Comparison of ENCODE assay signal across 31 cellular contexts in genomic region chr1:57879700-57880099, GRCh38.
"Had no signal": no experiment of that assay in that cellular context is flagged by ENCODE, and none has a peak within 500 bp of the region (broad histone marks: within the 10 kb centered on the region; RNA-seq: fewer than 3 reads in every experiment).

No MANE protein-coding gene starts in this region.

- H3K4me1 ChIP-seq: body of pancreas, breast epithelium had no signal

- H3K36me3 Mint-ChIP-seq: activated CD4-positive, alpha-beta memory T cell treated with anti-CD3 and anti-CD28 coated beads for 36 hours; activated naive CD4-positive, alpha-beta T cell treated with anti-CD3 and anti-CD28 coated beads, Interleukin-2, amount 10 ng/mL, durations not matched to agents 7 days and 5 days; activated naive CD4-positive, alpha-beta T cell treated with anti-CD3 and anti-CD28 coated beads, Interleukin-2, amount 50 U/mL, for 24 hours; activated naive CD8-positive, alpha-beta T cell; activated naive CD8-positive, alpha-beta T cell treated with anti-CD3 and anti-CD28 coated beads, Interleukin-2, amount 10 ng/mL, durations not matched to agents 7 days and 5 days had no signal

- H3K4me3 Mint-ChIP-seq: activated B cell treated with CpG ODN at 0.5 μM for 24 hours; activated CD4-positive, alpha-beta memory T cell treated with anti-CD3 and anti-CD28 coated beads for 36 hours; activated CD4-positive, alpha-beta T cell treated with anti-CD3 and anti-CD28 coated beads, Interleukin-2, amount 10 ng/mL, durations not matched to agents 24 days and 14 days; activated CD8-positive, alpha-beta T cell treated with anti-CD3 and anti-CD28 coated beads for 36 hours; activated naive CD4-positive, alpha-beta T cell treated with anti-CD3 and anti-CD28 coated beads, Interleukin-2, amount 10 ng/mL, durations not matched to agents 7 days and 5 days; activated naive CD4-positive, alpha-beta T cell treated with anti-CD3 and anti-CD28 coated beads, Interleukin-2, amount 50 U/mL, for 24 hours; activated naive CD8-positive, alpha-beta T cell; activated naive CD8-positive, alpha-beta T cell treated with anti-CD3 and anti-CD28 coated beads, Interleukin-2, amount 10 ng/mL, durations not matched to agents 7 days and 5 days; activated naive CD8-positive, alpha-beta T cell treated with anti-CD3 and anti-CD28 coated beads, Interleukin-2, amount 50 U/mL, for 24 hours; activated T-cell treated with anti-CD3 and anti-CD28 coated beads, Interleukin-2, amount 50 U/mL, for 24 hours; T-helper 1 cell treated with Interleukin-12 subunit alpha and Interleukin-12 subunit beta and Interleukin-4 antibody, amounts not matched to agents 30 μg/mL and 1 μg/mL, for 36 hours; T-helper 2 cell treated with Interferon-gamma antibody and Interleukin-4, amounts not matched to agents 5 μg/mL and 100 μg/mL, for 36 hours had no signal

- H3K9me3 ChIP-seq: body of pancreas, breast epithelium had no signal

- ATAC-seq: activated CD8-positive, alpha-beta T cell treated with anti-CD3 and anti-CD28 coated beads for 36 hours; activated naive CD8-positive, alpha-beta T cell treated with anti-CD3 and anti-CD28 coated beads, Interleukin-2, amount 50 U/mL, for 24 hours; body of pancreas had no signal

- H3K4me1 Mint-ChIP-seq: activated B cell treated with CpG ODN at 0.5 μM for 24 hours; activated CD4-positive, alpha-beta T cell treated with anti-CD3 and anti-CD28 coated beads, Interleukin-2, amount 10 ng/mL, durations not matched to agents 24 days and 14 days; activated naive CD4-positive, alpha-beta T cell treated with anti-CD3 and anti-CD28 coated beads, Interleukin-2, amount 10 ng/mL, durations not matched to agents 7 days and 5 days; activated naive CD4-positive, alpha-beta T cell treated with anti-CD3 and anti-CD28 coated beads, Interleukin-2, amount 50 U/mL, for 24 hours; activated naive CD8-positive, alpha-beta T cell treated with anti-CD3 and anti-CD28 coated beads, Interleukin-2, amount 10 ng/mL, durations not matched to agents 7 days and 5 days; activated naive CD8-positive, alpha-beta T cell treated with anti-CD3 and anti-CD28 coated beads, Interleukin-2, amount 50 U/mL, for 24 hours had no signal

- H3K27ac ChIP-seq: body of pancreas, brain microvascular endothelial cell, breast epithelium, VCaP had no signal

- H3K9me3 Mint-ChIP-seq: activated B cell treated with CpG ODN at 0.5 μM for 24 hours; activated CD4-positive, alpha-beta memory T cell treated with anti-CD3 and anti-CD28 coated beads for 36 hours; activated CD4-positive, alpha-beta T cell treated with anti-CD3 and anti-CD28 coated beads, Interleukin-2, amount 10 ng/mL, durations not matched to agents 24 days and 14 days; activated CD8-positive, alpha-beta T cell treated with anti-CD3 and anti-CD28 coated beads for 36 hours; activated naive CD4-positive, alpha-beta T cell treated with anti-CD3 and anti-CD28 coated beads, Interleukin-2, amount 10 ng/mL, durations not matched to agents 7 days and 5 days; activated naive CD4-positive, alpha-beta T cell treated with anti-CD3 and anti-CD28 coated beads, Interleukin-2, amount 50 U/mL, for 24 hours; activated naive CD8-positive, alpha-beta T cell treated with anti-CD3 and anti-CD28 coated beads, Interleukin-2, amount 50 U/mL, for 24 hours; activated T-helper 2 cell treated with anti-CD3 and anti-CD28 coated beads, Interferon-gamma antibody, Interleukin-2, Interleukin-4, amounts not matched to agents 10 μg/mL and 5 μg/mL and 100 μg/mL, durations not matched to agents 14 hours and 24 hours and 36 hours; T-helper 1 cell treated with Interleukin-12 subunit alpha and Interleukin-12 subunit beta and Interleukin-4 antibody, amounts not matched to agents 30 μg/mL and 1 μg/mL, for 36 hours; T-helper 2 cell treated with Interferon-gamma antibody and Interleukin-4, amounts not matched to agents 5 μg/mL and 100 μg/mL, for 36 hours had no signal

- H3K36me3 ChIP-seq: brain microvascular endothelial cell, breast epithelium had no signal

- H3K27me3 ChIP-seq: body of pancreas, brain microvascular endothelial cell, breast epithelium had no signal

- DNase-seq: activated B cell treated with CpG ODN at 0.5 μM for 24 hours; activated CD4-positive, alpha-beta memory T cell treated with anti-CD3 and anti-CD28 coated beads for 36 hours; activated CD4-positive, alpha-beta T cell treated with anti-CD3 and anti-CD28 coated beads for 4 hours; activated CD4-positive, alpha-beta T cell treated with anti-CD3 and anti-CD28 coated beads, Interleukin-2, amount 10 ng/mL, durations not matched to agents 24 days and 14 days; activated CD4-positive, alpha-beta T cell treated with anti-CD3 and anti-CD28 coated beads, Interleukin-2, amount 50 U/mL, for 1 hour; activated CD4-positive, alpha-beta T cell treated with anti-CD3 and anti-CD28 coated beads, Interleukin-2, amount 50 U/mL, for 4 hours; activated CD4-positive, CD25-positive, alpha-beta regulatory T cell treated with anti-CD3 and anti-CD28 coated beads, Interleukin-2, amount 50 U/mL, for 72 hours; activated CD8-positive, alpha-beta memory T cell treated with anti-CD3 and anti-CD28 coated beads, Interleukin-2, amount 50 U/mL, for 4 hours; activated CD8-positive, alpha-beta T cell treated with anti-CD3 and anti-CD28 coated beads for 36 hours; activated effector memory CD4-positive, alpha-beta T cell treated with Interleukin-2 at 50 U/mL for 16 hours; activated gamma-delta T cell; activated naive CD4-positive, alpha-beta T cell treated with anti-CD3 and anti-CD28 coated beads, Interleukin-2, amount 10 ng/mL, durations not matched to agents 7 days and 5 days; activated naive CD4-positive, alpha-beta T cell treated with Interleukin-2 at 50 U/mL for 16 hours; activated naive CD8-positive, alpha-beta T cell treated with anti-CD3 and anti-CD28 coated beads, Interleukin-2, amount 10 ng/mL, durations not matched to agents 7 days and 5 days; activated naive CD8-positive, alpha-beta T cell treated with anti-CD3 and anti-CD28 coated beads, Interleukin-2, amount 50 U/mL, for 24 hours; activated T-cell treated with anti-CD3 and anti-CD28 coated beads, Interleukin-2, amount 50 U/mL, for 24 hours; activated T-cell treated with anti-CD3 and anti-CD28 coated beads, Interleukin-2, amount 50 U/mL, for 48 hours; aorta; body of pancreas; brain microvascular endothelial cell; central memory CD4-positive, alpha-beta T cell; T-helper 1 cell; T-helper 2 cell; T-helper 9 cell had no signal

- H3K27me3 Mint-ChIP-seq: activated CD4-positive, alpha-beta memory T cell treated with anti-CD3 and anti-CD28 coated beads for 36 hours; activated CD4-positive, alpha-beta T cell treated with anti-CD3 and anti-CD28 coated beads, Interleukin-2, amount 10 ng/mL, durations not matched to agents 24 days and 14 days; activated naive CD4-positive, alpha-beta T cell treated with anti-CD3 and anti-CD28 coated beads, Interleukin-2, amount 10 ng/mL, durations not matched to agents 7 days and 5 days; activated naive CD4-positive, alpha-beta T cell treated with anti-CD3 and anti-CD28 coated beads, Interleukin-2, amount 50 U/mL, for 24 hours; activated naive CD8-positive, alpha-beta T cell had no signal

- H3K4me3 ChIP-seq: body of pancreas, breast epithelium had no signal

- H3K27ac Mint-ChIP-seq: activated B cell treated with CpG ODN at 0.5 μM for 24 hours; activated CD4-positive, alpha-beta memory T cell treated with anti-CD3 and anti-CD28 coated beads for 36 hours; activated CD4-positive, alpha-beta T cell treated with anti-CD3 and anti-CD28 coated beads, Interleukin-2, amount 10 ng/mL, durations not matched to agents 24 days and 14 days; activated CD8-positive, alpha-beta T cell treated with anti-CD3 and anti-CD28 coated beads for 36 hours; activated naive CD4-positive, alpha-beta T cell treated with anti-CD3 and anti-CD28 coated beads, Interleukin-2, amount 10 ng/mL, durations not matched to agents 7 days and 5 days; activated naive CD4-positive, alpha-beta T cell treated with anti-CD3 and anti-CD28 coated beads, Interleukin-2, amount 50 U/mL, for 24 hours; activated naive CD8-positive, alpha-beta T cell; activated naive CD8-positive, alpha-beta T cell treated with anti-CD3 and anti-CD28 coated beads, Interleukin-2, amount 10 ng/mL, durations not matched to agents 7 days and 5 days; activated naive CD8-positive, alpha-beta T cell treated with anti-CD3 and anti-CD28 coated beads, Interleukin-2, amount 50 U/mL, for 24 hours; activated T-cell treated with anti-CD3 and anti-CD28 coated beads, Interleukin-2, amount 50 U/mL, for 24 hours; activated T-helper 2 cell treated with anti-CD3 and anti-CD28 coated beads, Interferon-gamma antibody, Interleukin-2, Interleukin-4, amounts not matched to agents 10 μg/mL and 5 μg/mL and 100 μg/mL, durations not matched to agents 14 hours and 24 hours and 36 hours; T-helper 1 cell treated with Interleukin-12 subunit alpha and Interleukin-12 subunit beta and Interleukin-4 antibody, amounts not matched to agents 30 μg/mL and 1 μg/mL, for 36 hours; T-helper 2 cell treated with Interferon-gamma antibody and Interleukin-4, amounts not matched to agents 5 μg/mL and 100 μg/mL, for 36 hours had no signal
